Comparison of ENCODE assay signal across 1 cellular context in the genomic region with DNA sequence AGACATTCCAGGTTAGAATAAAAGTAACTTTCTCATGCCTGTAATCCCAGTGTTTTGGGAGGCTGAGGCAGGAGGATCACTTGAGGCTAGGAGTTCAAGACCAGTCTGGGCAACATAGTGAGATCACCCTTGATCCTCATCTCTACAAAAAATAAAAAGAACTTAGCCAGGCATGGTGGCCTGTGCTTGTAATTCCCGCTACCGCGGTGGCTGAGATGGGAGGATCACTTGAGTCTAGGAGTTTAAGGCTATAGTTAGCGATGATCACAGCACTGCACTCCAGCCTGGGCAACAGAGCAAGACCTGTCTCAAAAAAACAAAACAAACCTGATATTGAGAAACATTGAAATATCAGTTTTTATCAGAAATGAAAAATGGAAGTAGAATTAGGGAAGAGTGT.
TF ChIP-seq lines count a peak whose summit lies in the region.

No MANE protein-coding gene starts in this region.

TF ChIP-seq in HepG2, 621 proteins besides CTCF, POLR2A, EP300 and RAD21:
- TF ChIP-seq ZBTB37 (CRISPR knock-in tag; IDR thresholded peaks at IDR 0.05) = no peak
- no peak for TF ChIP-seq CBX1 (IDR thresholded peaks at IDR 0.05; ENCODE audit: low read depth)
- no peak for TF ChIP-seq ZNF768 (CRISPR knock-in tag; IDR thresholded peaks at IDR 0.05)
- TF ChIP-seq, protein P1, sequence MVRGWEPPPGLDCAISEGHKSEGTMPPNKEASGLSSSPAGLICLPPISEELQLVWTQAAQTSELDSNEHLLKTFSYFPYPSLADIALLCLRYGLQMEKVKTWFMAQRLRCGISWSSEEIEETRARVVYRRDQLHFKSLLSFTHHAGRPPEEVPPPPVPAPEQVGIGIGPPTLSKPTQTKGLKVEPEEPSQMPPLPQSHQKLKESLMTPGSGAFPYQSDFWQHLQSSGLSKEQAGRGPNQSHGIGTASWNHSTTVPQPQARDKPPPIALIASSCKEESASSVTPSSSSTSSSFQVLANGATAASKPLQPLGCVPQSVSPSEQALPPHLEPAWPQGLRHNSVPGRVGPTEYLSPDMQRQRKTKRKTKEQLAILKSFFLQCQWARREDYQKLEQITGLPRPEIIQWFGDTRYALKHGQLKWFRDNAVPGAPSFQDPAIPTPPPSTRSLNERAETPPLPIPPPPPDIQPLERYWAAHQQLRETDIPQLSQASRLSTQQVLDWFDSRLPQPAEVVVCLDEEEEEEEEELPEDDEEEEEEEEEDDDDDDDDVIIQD (CRISPR knock-in tag; IDR thresholded peaks at IDR 0.05; ENCODE audit: low read depth) = no peak
- TF ChIP-seq ZNF564 (CRISPR knock-in tag; IDR thresholded peaks at IDR 0.05) = no peak
- TF ChIP-seq FOXK2 (IDR thresholded peaks at IDR 0.05) = no peak
- TF ChIP-seq, protein P2, sequence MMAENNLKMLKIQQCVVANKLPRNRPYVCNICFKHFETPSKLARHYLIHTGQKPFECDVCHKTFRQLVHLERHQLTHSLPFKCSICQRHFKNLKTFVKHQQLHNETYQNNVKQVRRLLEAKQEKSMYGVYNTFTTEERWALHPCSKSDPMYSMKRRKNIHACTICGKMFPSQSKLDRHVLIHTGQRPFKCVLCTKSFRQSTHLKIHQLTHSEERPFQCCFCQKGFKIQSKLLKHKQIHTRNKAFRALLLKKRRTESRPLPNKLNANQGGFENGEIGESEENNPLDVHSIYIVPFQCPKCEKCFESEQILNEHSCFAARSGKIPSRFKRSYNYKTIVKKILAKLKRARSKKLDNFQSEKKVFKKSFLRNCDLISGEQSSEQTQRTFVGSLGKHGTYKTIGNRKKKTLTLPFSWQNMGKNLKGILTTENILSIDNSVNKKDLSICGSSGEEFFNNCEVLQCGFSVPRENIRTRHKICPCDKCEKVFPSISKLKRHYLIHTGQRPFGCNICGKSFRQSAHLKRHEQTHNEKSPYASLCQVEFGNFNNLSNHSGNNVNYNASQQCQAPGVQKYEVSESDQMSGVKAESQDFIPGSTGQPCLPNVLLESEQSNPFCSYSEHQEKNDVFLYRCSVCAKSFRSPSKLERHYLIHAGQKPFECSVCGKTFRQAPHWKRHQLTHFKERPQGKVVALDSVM (CRISPR knock-in tag; IDR thresholded peaks at IDR 0.05) = peak; percentile 39; the same call in 1 of the 2 replicates
